ENCODE assay signal across 26 cellular contexts in the genomic region with DNA sequence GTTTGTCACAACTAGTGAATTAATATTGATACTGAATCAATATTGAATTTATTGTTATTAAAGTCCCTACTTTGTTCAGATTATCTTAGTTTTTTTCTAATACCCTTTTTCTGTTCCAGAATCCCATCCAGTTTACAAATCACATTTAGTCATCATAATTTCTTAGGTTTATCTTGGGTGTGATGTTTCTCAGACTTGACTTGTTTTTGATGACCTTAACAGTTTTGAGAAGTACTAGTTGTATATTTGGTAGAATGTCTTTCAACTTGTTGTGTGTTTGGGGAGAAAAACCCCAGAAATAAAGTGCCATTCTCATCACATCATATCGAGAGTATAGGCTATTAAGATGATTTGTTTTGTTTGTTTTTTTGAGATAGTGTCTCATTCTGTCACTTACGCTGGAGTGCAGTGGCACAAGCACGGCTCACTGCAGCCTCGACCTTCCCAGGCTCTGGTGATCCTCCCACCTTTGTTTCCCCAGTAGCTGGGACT. TPM values are rescaled to one million over a fixed set of nuclear protein-coding genes. Genes with fewer than 3 reads are reported as not detected.
DNase-seq lines count a peak whose midpoint lies in the region; ATAC-seq, FAIRE-seq and TF ChIP-seq lines count a peak whose summit lies in the region.
"Had no signal": no experiment of that assay in that cellular context is flagged by ENCODE, and none has a peak within 500 bp of the region (broad histone marks: within the 10 kb centered on the region; RNA-seq: fewer than 3 reads in every experiment).

No MANE protein-coding gene starts in this region.

- TF ChIP-seq POLR2A in HepG2 (IDR thresholded peaks at IDR 0.05; ENCODE audit: insufficient read depth in 1 of 2, low read depth in 2 of 2, low read length in 2 of 2) = no peak
- no peak for TF ChIP-seq POLR2A in right lobe of liver (IDR thresholded peaks at IDR 0.05)
- TF ChIP-seq POLR2A in IMR-90 (IDR thresholded peaks at IDR 0.05; ENCODE audit: low read depth, low read length) = no peak

- no peak overlapping the region for H3K4me3 Mint-ChIP-seq in neural crest cell
- H3K4me3 Mint-ChIP-seq: CD4-positive, CD25-positive, alpha-beta regulatory T cell; CD8-positive, alpha-beta memory T cell; GM23338; H9 had no signal

- no peak overlapping the region for H3K9ac ChIP-seq in HepG2 (ENCODE audit: insufficient read depth, low read depth, low read length)
- no peak overlapping the region for H3K9ac ChIP-seq in IMR-90 (ENCODE audit: low read depth, low read length)
- H3K9ac ChIP-seq: KMS-11 had no signal

- FAIRE-seq in HepG2 (lab: Jason Lieb, UNC) = no peak
- FAIRE-seq: GM12892, GM18507 had no signal

- BruUV-seq in HepG2 (replicated peaks; lab: Mats Ljungman, UMichigan) (no TSS peak), IMR-90 (replicated peaks; lab: Mats Ljungman, UMichigan) (no TSS peak)

- H4K8ac ChIP-seq in IMR-90 (ENCODE audit: low read depth in 2 of 2, low read length in 2 of 2) = no peak overlapping the region

- no peak for ATAC-seq in HepG2
- ATAC-seq in right lobe of liver = no peak
- no peak for ATAC-seq in IMR-90 (ENCODE audit: low read depth)
- ATAC-seq in Right ventricle myocardium inferior = no peak
- no peak for ATAC-seq in GM19023 (IDR thresholded peaks at IDR 0.05; ENCODE audit: unreplicated experiment)
- ATAC-seq: GM23338 had no signal

- no peak overlapping the region for H2BK15ac ChIP-seq in IMR-90 (ENCODE audit: low read depth, low read length)

- H3K79me2 ChIP-seq in HepG2 (ENCODE audit: insufficient read depth, low read length) = peaks cover 2% of the 10 kb centered on the region

- dilution Hi-C loops in IMR-90 (cut with HindIII; ENCODE audit: low sequenced_read_pairs, unreplicated experiment) = no loop called here

- in situ Hi-C loops in HepG2 (cut with HindIII; ENCODE audit: extremely low pct_ligation_motif_present, low pct_unique_long_range_greater_than_20kb) = loop anchor here (10.0 to 25.0 kb wide), 2 partner anchors 215 to 432 kb away; no protein-coding TSS in a partner anchor
- in situ Hi-C loops in IMR-90 (cut with MboI; ENCODE audit: low sequenced_read_pairs) = loop anchor here (5.0 to 25.0 kb wide), 3 partner anchors 217 to 1257 kb away; no protein-coding TSS in a partner anchor

- no peak overlapping the region for H3K4ac ChIP-seq in IMR-90 (ENCODE audit: low read depth, low read length)

- no peaks in the 10 kb centered on the region for H3K4me1 Mint-ChIP-seq in neural crest cell
- H3K4me1 Mint-ChIP-seq: GM23338, H9 had no signal

- H3K36me3 ChIP-seq in HepG2 (replicated peaks in 1 of 2; ENCODE audit: control insufficient read depth in 1 of 2, insufficient read depth in 2 of 2, low read length in 2 of 2) = peaks cover 11 to 45% of the 10 kb centered on the region in 2 experiments
- H3K36me3 ChIP-seq in right lobe of liver = peaks cover 0 to 23% (median 2%) of the 10 kb centered on the region in 4 donors
- peaks cover 17% of the 10 kb centered on the region for H3K36me3 ChIP-seq in IMR-90 (ENCODE audit: control insufficient read depth, insufficient read depth, low read length)

- H3K27me3 Mint-ChIP-seq in neural crest cell (ENCODE audit: low read depth) = no peaks in the 10 kb centered on the region
- H3K27me3 Mint-ChIP-seq: CD4-positive, CD25-positive, alpha-beta regulatory T cell; CD8-positive, alpha-beta memory T cell had no signal

- no peak overlapping the region for H3K56ac ChIP-seq in IMR-90 (ENCODE audit: extremely low read depth, insufficient read depth, low read length)

- intact Hi-C loops in HepG2 (cut with micrococcal nuclease; ENCODE audit: unreplicated experiment) (loop anchor here (5.0 to 10.0 kb wide), 2 partner anchors 112 to 1265 kb away; no protein-coding TSS in a partner anchor), right lobe of liver (cut with DNase I) (no loop called here), IMR-90 (cut with micrococcal nuclease) (loop anchor here (5.0 to 10.0 kb wide), 2 partner anchors 92 to 1265 kb away; no protein-coding TSS in a partner anchor), Right ventricle myocardium inferior (cut with DNase I) (loop anchor here (10.0 kb wide), 1 partner anchor 1145 kb away; no protein-coding TSS in a partner anchor)

- no peak overlapping the region for H2BK20ac ChIP-seq in IMR-90 (ENCODE audit: low read depth, low read length)

- no peak overlapping the region for H2BK5ac ChIP-seq in IMR-90 (ENCODE audit: low read depth, low read length, poor library complexity, severe bottlenecking)

- H3K9me3 ChIP-seq in HepG2 (ENCODE audit: low read length) (no peaks in the 10 kb centered on the region), right lobe of liver (no peaks in the 10 kb centered on the region), IMR-90 (ENCODE audit: control insufficient read depth, insufficient read depth, low read length) (no peaks in the 10 kb centered on the region)
- H3K9me3 ChIP-seq: BE2C had no signal

- no peaks in the 10 kb centered on the region for H3K4me1 ChIP-seq in HepG2 (ENCODE audit: insufficient read depth, low read length)
- H3K4me1 ChIP-seq in right lobe of liver = no peaks in the 10 kb centered on the region
- H3K4me1 ChIP-seq in IMR-90 (ENCODE audit: control insufficient read depth, insufficient read depth, low read length) = no peaks in the 10 kb centered on the region

- H4K20me1 ChIP-seq in HepG2 (ENCODE audit: insufficient read depth, low read length) (peaks cover 7% of the 10 kb centered on the region; the same call in 1 of the 2 replicates), IMR-90 (ENCODE audit: insufficient read depth, low read length) (no peaks in the 10 kb centered on the region)

- no peak overlapping the region for H3K23ac ChIP-seq in IMR-90 (ENCODE audit: low read depth, low read length)

- peaks cover 9 to 16% of the 10 kb centered on the region in 2 experiments for H3K79me1 ChIP-seq in IMR-90 (ENCODE audit: low read depth in 1 of 2, low read length in 2 of 2)

- no peaks in the 10 kb centered on the region for H3K9me3 Mint-ChIP-seq in neural crest cell
- H3K9me3 Mint-ChIP-seq: CD8-positive, alpha-beta memory T cell; GM23338; H9 had no signal

- CTCF ChIA-PET in HepG2 (lab: Yijun Ruan, JAX; ENCODE audit: low intra/inter-chr PET ratio, low total read pairs) = no interaction called here
- CTCF ChIA-PET in IMR-90 (lab: Yijun Ruan, JAX) = no interaction called here

- TF ChIP-seq RAD21 in HepG2 (CRISPR knock-in tag; IDR thresholded peaks at IDR 0.05) = no peak
- no peak for TF ChIP-seq RAD21 in IMR-90 (IDR thresholded peaks at IDR 0.05; ENCODE audit: low read length)

- no peak overlapping the region for H2BK120ac ChIP-seq in IMR-90 (ENCODE audit: low read depth, low read length)

- H2AFZ ChIP-seq in HepG2 (ENCODE audit: low read length) = no peak overlapping the region
- H2AFZ ChIP-seq in IMR-90 (replicated peaks; ENCODE audit: low read length, poor library complexity) = no peak overlapping the region
- H2AFZ ChIP-seq: GM23338 had no signal

- H3K36me3 Mint-ChIP-seq in neural crest cell (ENCODE audit: low read depth) = peaks cover 7% of the 10 kb centered on the region

- no peak overlapping the region for H3K14ac ChIP-seq in IMR-90 (replicated peaks; ENCODE audit: low read depth, low read length)

- no peak overlapping the region for H4K5ac ChIP-seq in IMR-90 (ENCODE audit: low read depth, low read length)

- 95% methylated on average over 4 of the region's 4 CpGs for WGBS in HepG2 (ENCODE audit: low lambda C conversion rate)
- 87% methylated on average over 4 of the region's 4 CpGs for WGBS in right lobe of liver (ENCODE audit: insufficient coverage, low coverage, low lambda C conversion rate, missing lambda C conversion rate)
- 100% methylated on average over 1 of the region's 4 CpGs; no CpG with 5 or more reads in 1 of the 2 experiments for WGBS in IMR-90 (ENCODE audit: extremely low coverage in 2 of 2, insufficient read length in 1 of 2), 2 experiments

- H3K9me1 ChIP-seq in IMR-90 (ENCODE audit: insufficient read depth, low read length) = no peaks in the 10 kb centered on the region

- no peak overlapping the region for H3K18ac ChIP-seq in IMR-90 (ENCODE audit: low read depth, low read length)

- no peak overlapping the region for H3K27ac ChIP-seq in HepG2 (ENCODE audit: extremely low read length, insufficient read depth, low read length)
- no peak overlapping the region for H3K27ac ChIP-seq in right lobe of liver
- H3K27ac ChIP-seq in IMR-90 (ENCODE audit: insufficient read depth, low read length) = no peak overlapping the region
- H3K27ac ChIP-seq: 22Rv1, HL-60, KMS-11 had no signal

- H3K27me3 ChIP-seq in HepG2 (ENCODE audit: control insufficient read depth in 1 of 2, insufficient read depth in 2 of 2, low read length in 2 of 2) (no peaks in the 10 kb centered on the region), right lobe of liver (no peaks in the 10 kb centered on the region), IMR-90 (ENCODE audit: control insufficient read depth, insufficient read depth, low read length) (no peaks in the 10 kb centered on the region)
- H3K27me3 ChIP-seq: BE2C had no signal

- DNase-seq in HepG2 (ENCODE audit: low spot score) (no peak), right lobe of liver (no peak), IMR-90 (no peak), neural crest cell (ENCODE audit: low read depth, low spot score) (no peak), Right ventricle myocardium inferior (ENCODE audit: missing footprints) (no peak), GOT3 (lab: John Stamatoyannopoulos, UW) (no peak)
- DNase-seq: BE2C; C1 segment of cervical spinal cord; CD4-positive, CD25-positive, alpha-beta regulatory T cell; CD8-positive, alpha-beta memory T cell; COR-L47; DMS 273 treated with DMSO at 0.1 percent for 48 hours; DMS53; DND-41; EL; H9 had no signal

- peak overlapping the region; percentile 35 for H3K27ac Mint-ChIP-seq in neural crest cell (ENCODE audit: unreplicated experiment)
- H3K27ac Mint-ChIP-seq: CD8-positive, alpha-beta memory T cell; GM23338; H9 had no signal

- no peak overlapping the region for H2AK9ac ChIP-seq in IMR-90 (replicated peaks; ENCODE audit: low read depth, low read length, poor library complexity)

- H4K91ac ChIP-seq in IMR-90 (ENCODE audit: insufficient read depth, low read depth, low read length) = no peak overlapping the region

- TF ChIP-seq CTCF in HepG2 (CRISPR knock-in tag; IDR thresholded peaks at IDR 0.05) (no peak), right lobe of liver (IDR thresholded peaks at IDR 0.05) (no peak), IMR-90 (conservative IDR thresholded peaks at IDR 0.05; ENCODE audit: low read depth, low read length) (no peak), neural crest cell (conservative IDR thresholded peaks at IDR 0.05) (no peak)

- no peak overlapping the region for H2AK5ac ChIP-seq in IMR-90 (ENCODE audit: low read depth, low read length)

- TF ChIP-seq EP300 in HepG2 (IDR thresholded peaks at IDR 0.05; ENCODE audit: low read depth in 2 of 2, low read length in 2 of 2) = no peak
- no peak for TF ChIP-seq EP300 in HepG2 (CRISPR knock-in tag; IDR thresholded peaks at IDR 0.05; ENCODE audit: borderline replicate concordance)

- POLR2A ChIA-PET in HepG2 (lab: Yijun Ruan, JAX) (no interaction called here), IMR-90 (lab: Charles Lee; ENCODE audit: unreplicated experiment) (no interaction called here)

- H3K4me3 ChIP-seq in HepG2 (replicated peaks in 1 of 3; ENCODE audit: insufficient read depth in 1 of 3, low read depth in 2 of 3, low read length in 3 of 3) (no peak overlapping the region), right lobe of liver (no peak overlapping the region), IMR-90 (ENCODE audit: insufficient read depth, low read depth, low read length) (no peak overlapping the region)
- H3K4me3 ChIP-seq: GM23338 had no signal

- H3K4me2 ChIP-seq in HepG2 (ENCODE audit: low read depth, low read length) (no peak overlapping the region), IMR-90 (ENCODE audit: low read depth, low read length) (no peak overlapping the region)
- H3K4me2 ChIP-seq: GM23338, KMS-11 had no signal

RNA-seq across cellular contexts. Expression of a gene that starts 19.5 kb away (rescaled TPM):
- total RNA-seq in HepG2 (2016; rRNA removed; fragmentation: Illumina TruSeq; extraction: Trizol) (104 and 160 TPM in 2 replicates), right lobe of liver (10 to 100 TPM; 34.6 to 84.4 (median 41.1) TPM), IMR-90 (2012; rRNA removed) (27.4 and 46.9 TPM in 2 replicates), neural crest cell (35.4 and 36.7 TPM in 2 replicates), Right ventricle myocardium inferior (56.7 TPM)
- total RNA-seq in HepG2 (2016; cell fraction: cytosol; rRNA removed; fragmentation: Illumina TruSeq; extraction: Trizol; ENCODE audit: low read depth) = 29.1 and 30.1 TPM in 2 replicates
- 102 and 162 TPM in 2 replicates for total RNA-seq in HepG2 (2016; cell fraction: insoluble cytoplasmic fraction; rRNA removed; fragmentation: Illumina TruSeq; extraction: Trizol)
- total RNA-seq in HepG2 (2016; cell fraction: membrane; rRNA removed; fragmentation: Illumina TruSeq; extraction: Trizol) = 47.8 and 48.1 TPM in 2 replicates
- total RNA-seq in HepG2 (2016; cell fraction: nucleus; rRNA removed; fragmentation: Illumina TruSeq; extraction: Trizol) = 39.9 and 41.6 TPM in 2 replicates
- polyA plus RNA-seq in HepG2 (2011; rRNA removed) (48.8 and 63.4 TPM in 2 replicates), IMR-90 (2012; rRNA removed) (35.6 and 40.1 TPM in 2 replicates)
- 37.3 and 44.5 TPM in 2 replicates for polyA plus RNA-seq in HepG2 (2011; cell fraction: cytosol; rRNA removed)
- 8.5 and 11.1 TPM in 2 replicates for polyA plus RNA-seq in HepG2 (2011; cell fraction: nucleus; rRNA removed)
- polyA plus RNA-seq in HepG2 (2012) = 47.9 and 61.2 TPM in 2 replicates
- polyA plus RNA-seq in HepG2 (2016; cell fraction: cytosol; fragmentation: Illumina TruSeq; extraction: Trizol; ENCODE audit: low read depth) = 13.4 and 14.7 TPM in 2 replicates
- polyA plus RNA-seq in HepG2 (2016; cell fraction: insoluble cytoplasmic fraction; fragmentation: Illumina TruSeq; extraction: Trizol; ENCODE audit: low read depth) = 142 and 160 TPM in 2 replicates
- 29.5 and 31.1 TPM in 2 replicates for polyA plus RNA-seq in HepG2 (2016; cell fraction: membrane; fragmentation: Illumina TruSeq; extraction: Trizol; ENCODE audit: low read depth)
- 50.1 and 50.5 TPM in 2 replicates for polyA plus RNA-seq in HepG2 (2016; cell fraction: nucleus; fragmentation: Illumina TruSeq; extraction: Trizol; ENCODE audit: insufficient read depth, low read depth)
- polyA minus RNA-seq in HepG2 (2011; rRNA and poly(A)+ RNA removed; ENCODE audit: low replicate concordance) = 17.4 and 21.1 TPM in 2 replicates
- polyA minus RNA-seq in HepG2 (2011; cell fraction: cytosol; rRNA and poly(A)+ RNA removed) = 47.1 and 47.8 TPM in 2 replicates
- 20.2 and 28.0 TPM in 2 replicates for polyA minus RNA-seq in HepG2 (2011; cell fraction: nucleus; rRNA and poly(A)+ RNA removed)
- 8.1 and 11.7 TPM in 2 replicates for polyA plus RNA-seq in IMR-90 (2012; cell fraction: cytosol; rRNA removed)
- polyA plus RNA-seq in IMR-90 (2012; cell fraction: nucleus; rRNA removed; ENCODE audit: low replicate concordance) = 2.8 and 12.5 TPM in 2 replicates

RNA-seq across cellular contexts. Expression of a gene that starts 33.9 kb away (rescaled TPM):
- total RNA-seq in HepG2 (2016; rRNA removed; fragmentation: Illumina TruSeq; extraction: Trizol) = 0.64 and 1.0 TPM in 2 replicates
- total RNA-seq in HepG2 (2016; cell fraction: cytosol; rRNA removed; fragmentation: Illumina TruSeq; extraction: Trizol; ENCODE audit: low read depth) = not detected in 2 replicates
- 0.64 and 0.78 TPM in 2 replicates for total RNA-seq in HepG2 (2016; cell fraction: insoluble cytoplasmic fraction; rRNA removed; fragmentation: Illumina TruSeq; extraction: Trizol)
- total RNA-seq in HepG2 (2016; cell fraction: membrane; rRNA removed; fragmentation: Illumina TruSeq; extraction: Trizol) = 0.34 and 0.43 TPM in 2 replicates
- 0.60 and 0.62 TPM in 2 replicates for total RNA-seq in HepG2 (2016; cell fraction: nucleus; rRNA removed; fragmentation: Illumina TruSeq; extraction: Trizol)
- 0.12 and 0.14 TPM in 2 replicates for polyA plus RNA-seq in HepG2 (2011; rRNA removed)
- polyA plus RNA-seq in HepG2 (2011; cell fraction: cytosol; rRNA removed) = 0.15 and 0.21 TPM in 2 replicates
- 0.29 and 0.42 TPM in 2 replicates for polyA plus RNA-seq in HepG2 (2011; cell fraction: nucleus; rRNA removed)
- 0.37 and 0.74 TPM in 2 replicates for polyA plus RNA-seq in HepG2 (2012)
- 0.12 TPM in 1 of 2 replicates, not detected in the other for polyA plus RNA-seq in HepG2 (2016; cell fraction: cytosol; fragmentation: Illumina TruSeq; extraction: Trizol; ENCODE audit: low read depth)
- polyA plus RNA-seq in HepG2 (2016; cell fraction: insoluble cytoplasmic fraction; fragmentation: Illumina TruSeq; extraction: Trizol; ENCODE audit: low read depth) = 0.51 and 1.3 TPM in 2 replicates
- polyA plus RNA-seq in HepG2 (2016; cell fraction: membrane; fragmentation: Illumina TruSeq; extraction: Trizol; ENCODE audit: low read depth) = not detected in 2 replicates
- polyA plus RNA-seq in HepG2 (2016; cell fraction: nucleus; fragmentation: Illumina TruSeq; extraction: Trizol; ENCODE audit: insufficient read depth, low read depth) = 1.2 and 1.9 TPM in 2 replicates
- 0.14 and 0.96 TPM in 2 replicates for polyA minus RNA-seq in HepG2 (2011; rRNA and poly(A)+ RNA removed; ENCODE audit: low replicate concordance)
- not detected in 2 replicates for polyA minus RNA-seq in HepG2 (2011; cell fraction: cytosol; rRNA and poly(A)+ RNA removed)
- 2.3 and 4.4 TPM in 2 replicates for polyA minus RNA-seq in HepG2 (2011; cell fraction: nucleus; rRNA and poly(A)+ RNA removed)
- 1 to 10 TPM in 2 of 6 experiments, under 1 TPM in 4; 0.24 to 1.8 (median 0.88) TPM for total RNA-seq in right lobe of liver
- total RNA-seq in IMR-90 (2012; rRNA removed) = 2.2 and 2.5 TPM in 2 replicates
- 0.48 and 0.75 TPM in 2 replicates for polyA plus RNA-seq in IMR-90 (2012; rRNA removed)
- 0.13 and 0.17 TPM in 2 replicates for polyA plus RNA-seq in IMR-90 (2012; cell fraction: cytosol; rRNA removed)
- 0.21 and 1.1 TPM in 2 replicates for polyA plus RNA-seq in IMR-90 (2012; cell fraction: nucleus; rRNA removed; ENCODE audit: low replicate concordance)
- 1.3 and 1.5 TPM in 2 replicates for total RNA-seq in neural crest cell
- total RNA-seq in Right ventricle myocardium inferior = 8.2 TPM
- total RNA-seq: CD4-positive, CD25-positive, alpha-beta regulatory T cell had no signal
- polyA plus RNA-seq: CD8-positive, alpha-beta memory T cell had no signal

RNA-seq across cellular contexts. Expression of a gene that starts 49.9 kb away (rescaled TPM):
- total RNA-seq in HepG2 (2016; rRNA removed; fragmentation: Illumina TruSeq; extraction: Trizol) (7.9 and 14.0 TPM in 2 replicates), right lobe of liver (10 to 100 TPM in 5 of 6 experiments, 1 to 10 TPM in 1; 9.4 to 15.3 (median 10.6) TPM), IMR-90 (2012; rRNA removed) (28.3 and 33.1 TPM in 2 replicates), neural crest cell (36.4 and 38.5 TPM in 2 replicates), Right ventricle myocardium inferior (5.6 TPM)
- 2.3 and 2.6 TPM in 2 replicates for total RNA-seq in HepG2 (2016; cell fraction: cytosol; rRNA removed; fragmentation: Illumina TruSeq; extraction: Trizol; ENCODE audit: low read depth)
- 8.7 and 13.3 TPM in 2 replicates for total RNA-seq in HepG2 (2016; cell fraction: insoluble cytoplasmic fraction; rRNA removed; fragmentation: Illumina TruSeq; extraction: Trizol)
- total RNA-seq in HepG2 (2016; cell fraction: membrane; rRNA removed; fragmentation: Illumina TruSeq; extraction: Trizol) = 5.1 TPM in 2 replicates
- 15.7 and 18.7 TPM in 2 replicates for total RNA-seq in HepG2 (2016; cell fraction: nucleus; rRNA removed; fragmentation: Illumina TruSeq; extraction: Trizol)
- polyA plus RNA-seq in HepG2 (2011; rRNA removed) (13.5 and 15.5 TPM in 2 replicates), IMR-90 (2012; rRNA removed) (16.0 and 16.7 TPM in 2 replicates)
- polyA plus RNA-seq in HepG2 (2011; cell fraction: cytosol; rRNA removed) = 7.4 and 8.0 TPM in 2 replicates
- polyA plus RNA-seq in HepG2 (2011; cell fraction: nucleus; rRNA removed) = 38.3 and 39.4 TPM in 2 replicates
- 6.4 and 7.7 TPM in 2 replicates for polyA plus RNA-seq in HepG2 (2012)
- 2.2 TPM in 2 replicates for polyA plus RNA-seq in HepG2 (2016; cell fraction: cytosol; fragmentation: Illumina TruSeq; extraction: Trizol; ENCODE audit: low read depth)
- polyA plus RNA-seq in HepG2 (2016; cell fraction: insoluble cytoplasmic fraction; fragmentation: Illumina TruSeq; extraction: Trizol; ENCODE audit: low read depth) = 6.6 and 6.8 TPM in 2 replicates
- polyA plus RNA-seq in HepG2 (2016; cell fraction: membrane; fragmentation: Illumina TruSeq; extraction: Trizol; ENCODE audit: low read depth) = 3.8 and 4.2 TPM in 2 replicates
- polyA plus RNA-seq in HepG2 (2016; cell fraction: nucleus; fragmentation: Illumina TruSeq; extraction: Trizol; ENCODE audit: insufficient read depth, low read depth) = 24.1 and 25.1 TPM in 2 replicates
- polyA minus RNA-seq in HepG2 (2011; rRNA and poly(A)+ RNA removed; ENCODE audit: low replicate concordance) = 30.9 and 54.6 TPM in 2 replicates
- 6.9 and 7.9 TPM in 2 replicates for polyA minus RNA-seq in HepG2 (2011; cell fraction: cytosol; rRNA and poly(A)+ RNA removed)
- 45.6 and 57.7 TPM in 2 replicates for polyA minus RNA-seq in HepG2 (2011; cell fraction: nucleus; rRNA and poly(A)+ RNA removed)
- 5.9 and 12.5 TPM in 2 replicates for polyA plus RNA-seq in IMR-90 (2012; cell fraction: cytosol; rRNA removed)
- polyA plus RNA-seq in IMR-90 (2012; cell fraction: nucleus; rRNA removed; ENCODE audit: low replicate concordance) = 40.8 and 46.2 TPM in 2 replicates

RNA-seq across cellular contexts. Expression of a gene that starts 49.9 kb away (rescaled TPM):
- total RNA-seq in HepG2 (2016; rRNA removed; fragmentation: Illumina TruSeq; extraction: Trizol) (not detected in 2 replicates), right lobe of liver (not detected), IMR-90 (2012; rRNA removed) (not detected in 2 replicates), neural crest cell (not detected in 2 replicates), Right ventricle myocardium inferior (not detected)
- not detected in 2 replicates for total RNA-seq in HepG2 (2016; cell fraction: cytosol; rRNA removed; fragmentation: Illumina TruSeq; extraction: Trizol; ENCODE audit: low read depth)
- total RNA-seq in HepG2 (2016; cell fraction: insoluble cytoplasmic fraction; rRNA removed; fragmentation: Illumina TruSeq; extraction: Trizol) = not detected in 2 replicates
- not detected in 2 replicates for total RNA-seq in HepG2 (2016; cell fraction: membrane; rRNA removed; fragmentation: Illumina TruSeq; extraction: Trizol)
- not detected in 2 replicates for total RNA-seq in HepG2 (2016; cell fraction: nucleus; rRNA removed; fragmentation: Illumina TruSeq; extraction: Trizol)
- polyA plus RNA-seq in HepG2 (2011; rRNA removed) (not detected in 2 replicates), IMR-90 (2012; rRNA removed) (not detected in 2 replicates)
- polyA plus RNA-seq in HepG2 (2011; cell fraction: cytosol; rRNA removed) = not detected in 2 replicates
- not detected in 2 replicates for polyA plus RNA-seq in HepG2 (2011; cell fraction: nucleus; rRNA removed)
- not detected in 2 replicates for polyA plus RNA-seq in HepG2 (2012)
- polyA plus RNA-seq in HepG2 (2016; cell fraction: cytosol; fragmentation: Illumina TruSeq; extraction: Trizol; ENCODE audit: low read depth) = not detected in 2 replicates
- polyA plus RNA-seq in HepG2 (2016; cell fraction: insoluble cytoplasmic fraction; fragmentation: Illumina TruSeq; extraction: Trizol; ENCODE audit: low read depth) = not detected in 2 replicates
- not detected in 2 replicates for polyA plus RNA-seq in HepG2 (2016; cell fraction: membrane; fragmentation: Illumina TruSeq; extraction: Trizol; ENCODE audit: low read depth)
- not detected in 2 replicates for polyA plus RNA-seq in HepG2 (2016; cell fraction: nucleus; fragmentation: Illumina TruSeq; extraction: Trizol; ENCODE audit: insufficient read depth, low read depth)
- polyA minus RNA-seq in HepG2 (2011; rRNA and poly(A)+ RNA removed; ENCODE audit: low replicate concordance) = not detected in 2 replicates
- not detected in 2 replicates for polyA minus RNA-seq in HepG2 (2011; cell fraction: cytosol; rRNA and poly(A)+ RNA removed)
- not detected in 2 replicates for polyA minus RNA-seq in HepG2 (2011; cell fraction: nucleus; rRNA and poly(A)+ RNA removed)
- not detected in 2 replicates for polyA plus RNA-seq in IMR-90 (2012; cell fraction: cytosol; rRNA removed)
- 0.08 TPM in 1 of 2 replicates, not detected in the other for polyA plus RNA-seq in IMR-90 (2012; cell fraction: nucleus; rRNA removed; ENCODE audit: low replicate concordance)
- total RNA-seq: CD4-positive, CD25-positive, alpha-beta regulatory T cell; CD8-positive, alpha-beta memory T cell; G401; GM23338; H9; HT1080; LHCN-M2 had no signal
- polyA plus RNA-seq: CD8-positive, alpha-beta memory T cell; GM23338 had no signal

Comparison
In these comparisons a context has a peak if more than half of its experiments do, and no peak if none do; other contexts are left out.
1. intact Hi-C loops: an anchor here in HepG2 (5.0 to 10.0 kb wide), IMR-90 (5.0 to 10.0 kb wide) and Right ventricle myocardium inferior (10.0 kb wide); none called in right lobe of liver.